Comparison of ENCODE assay signal across 8 cellular contexts in genomic region chr5:140073296-140073695, GRCh38. TPM values are rescaled to one million over a fixed set of nuclear protein-coding genes. Genes with fewer than 3 reads are reported as not detected.
DNase-seq lines count a peak whose midpoint lies in the region; ATAC-seq and TF ChIP-seq lines count a peak whose summit lies in the region.

No MANE protein-coding gene starts in this region.

- peaks cover 22% of the 10 kb centered on the region for H3K27me3 ChIP-seq in CD4-positive, CD25-positive, alpha-beta regulatory T cell (ENCODE audit: control insufficient read depth, insufficient read depth, low read length)
- peaks cover 2% of the 10 kb centered on the region for H3K27me3 ChIP-seq in mammary epithelial cell (ENCODE audit: insufficient read depth, low read length)

- intact Hi-C loops in mammary epithelial cell (cut with micrococcal nuclease), result loop anchor here (1.0 to 5.0 kb wide), 2 partner anchors 84 to 286 kb away; no protein-coding TSS in a partner anchor
- intact Hi-C loops in mucosa of descending colon (cut with DNase I, micrococcal nuclease), result loop anchor here (5.0 kb wide), 2 partner anchors 79 to 84 kb away; no protein-coding TSS in a partner anchor

- no peaks in the 10 kb centered on the region for H3K36me3 ChIP-seq in CD4-positive, CD25-positive, alpha-beta regulatory T cell (ENCODE audit: control insufficient read depth, insufficient read depth, low read length)
- H3K36me3 ChIP-seq in mammary epithelial cell (ENCODE audit: insufficient read depth, low read length), result no peaks in the 10 kb centered on the region
- no peaks in the 10 kb centered on the region for H3K36me3 ChIP-seq in mucosa of descending colon (ENCODE audit: low read depth)

- dilution Hi-C loops in mammary epithelial cell (cut with HindIII; ENCODE audit: low sequenced_read_pairs), result no loop called here

- in situ Hi-C loops in mammary epithelial cell (cut with MboI; ENCODE audit: low sequenced_read_pairs in 2 of 2), result loop anchor here in 1 of 2 donors (5.0 kb wide), 1 partner anchor 84 kb away; no protein-coding TSS in a partner anchor

- no peak overlapping the region for H3K27ac Mint-ChIP-seq in CD4-positive, CD25-positive, alpha-beta regulatory T cell
- no peak overlapping the region for H3K27ac Mint-ChIP-seq in effector memory CD8-positive, alpha-beta T cell

- H3K27ac ChIP-seq in CD4-positive, CD25-positive, alpha-beta regulatory T cell (ENCODE audit: insufficient read depth, low read length, poor library complexity, severe bottlenecking), result no peak overlapping the region
- H3K27ac ChIP-seq in mammary epithelial cell (ENCODE audit: insufficient read depth, low read depth, low read length), result no peak overlapping the region

- DNase-seq in CD4-positive, CD25-positive, alpha-beta regulatory T cell, result peak in 2 of 3 donors; percentile 46 to 57
- DNase-seq in HS-5 (ENCODE audit: low read depth), result peak; percentile 10
- no peak for DNase-seq in mammary epithelial cell
- no peak for DNase-seq in mucosa of descending colon
- DNase-seq in effector memory CD8-positive, alpha-beta T cell, result no peak
- no peak for DNase-seq in HK-2 (ENCODE audit: unreplicated experiment)

- H3K9me3 ChIP-seq in CD4-positive, CD25-positive, alpha-beta regulatory T cell (ENCODE audit: control insufficient read depth in 2 of 2, low read length in 2 of 2), result no peaks in the 10 kb centered on the region
- H3K9me3 ChIP-seq in mammary epithelial cell (replicated peaks; ENCODE audit: insufficient read depth, low read length), result no peaks in the 10 kb centered on the region
- H3K9me3 ChIP-seq in mucosa of descending colon, result no peaks in the 10 kb centered on the region

- CTCF ChIA-PET in mammary epithelial cell (lab: Charles Lee; ENCODE audit: low non-redundant PET), result no interaction called here

- H3K27me3 Mint-ChIP-seq in CD4-positive, CD25-positive, alpha-beta regulatory T cell, result peaks cover 57% of the 10 kb centered on the region
- peaks cover 27 to 28% of the 10 kb centered on the region in 2 donors for H3K27me3 Mint-ChIP-seq in effector memory CD8-positive, alpha-beta T cell

- BruUV-seq in mammary epithelial cell (replicated peaks; lab: Mats Ljungman, UMichigan), result no TSS peak

- H3K79me2 ChIP-seq in mammary epithelial cell (ENCODE audit: insufficient read depth, low read length), result no peaks in the 10 kb centered on the region

- no peaks in the 10 kb centered on the region for H3K36me3 Mint-ChIP-seq in CD4-positive, CD25-positive, alpha-beta regulatory T cell
- no peaks in the 10 kb centered on the region for H3K36me3 Mint-ChIP-seq in effector memory CD8-positive, alpha-beta T cell (ENCODE audit: insufficient read depth)

- TF ChIP-seq CTCF in mammary epithelial cell (conservative IDR thresholded peaks at IDR 0.05 in 1 of 2, IDR thresholded peaks at IDR 0.05 in 1 of 2; ENCODE audit: extremely low read depth in 1 of 2, insufficient read depth in 1 of 2, low read depth in 1 of 2, low read length in 2 of 2) (peak; percentile 50 to 53), mucosa of descending colon (IDR thresholded peaks at IDR 0.05) (peak; percentile 34)

- 23% methylated on average over 4 of the region's 4 CpGs for WGBS in mammary epithelial cell (ENCODE audit: low coverage, missing lambda C conversion rate)

- H3K9ac ChIP-seq in mammary epithelial cell (ENCODE audit: insufficient read depth, low read length), result no peak overlapping the region

- no peak overlapping the region for H3K4me3 Mint-ChIP-seq in CD4-positive, CD25-positive, alpha-beta regulatory T cell
- H3K4me3 Mint-ChIP-seq in effector memory CD8-positive, alpha-beta T cell, result no peak overlapping the region

- no peaks in the 10 kb centered on the region for H4K20me1 ChIP-seq in mammary epithelial cell (ENCODE audit: insufficient read depth, low read length)

- no peaks in the 10 kb centered on the region for H3K9me3 Mint-ChIP-seq in CD4-positive, CD25-positive, alpha-beta regulatory T cell
- no peaks in the 10 kb centered on the region for H3K9me3 Mint-ChIP-seq in effector memory CD8-positive, alpha-beta T cell

- H3K4me1 ChIP-seq in CD4-positive, CD25-positive, alpha-beta regulatory T cell (ENCODE audit: control insufficient read depth, insufficient read depth, low read length, poor library complexity, severe bottlenecking), result no peaks in the 10 kb centered on the region
- H3K4me1 ChIP-seq in mammary epithelial cell (ENCODE audit: insufficient read depth, low read length) (no peaks in the 10 kb centered on the region), mucosa of descending colon (ENCODE audit: low read depth) (no peaks in the 10 kb centered on the region)

- no peak overlapping the region for H3K4me2 ChIP-seq in mammary epithelial cell (ENCODE audit: insufficient read depth, low read depth, low read length)

- ATAC-seq in CD4-positive, CD25-positive, alpha-beta regulatory T cell (ENCODE audit: low read depth in 2 of 2), result no peak
- ATAC-seq in mucosa of descending colon, result no peak
- ATAC-seq in GM21447 (IDR thresholded peaks at IDR 0.05; ENCODE audit: unreplicated experiment), result no peak
- ATAC-seq in HG02588 (IDR thresholded peaks at IDR 0.05; ENCODE audit: unreplicated experiment), result no peak
- ATAC-seq in effector memory CD8-positive, alpha-beta T cell (replicated peaks), result no peak

- no peak overlapping the region for H3K4me3 ChIP-seq in CD4-positive, CD25-positive, alpha-beta regulatory T cell (ENCODE audit: low read depth, low read length)
- H3K4me3 ChIP-seq in mammary epithelial cell (replicated peaks in 1 of 3; ENCODE audit: insufficient read depth in 1 of 3, low read depth in 2 of 3, low read length in 3 of 3) (no peak overlapping the region), mucosa of descending colon (no peak overlapping the region)

- no peak overlapping the region for H2AFZ ChIP-seq in mammary epithelial cell (ENCODE audit: low read depth, low read length)

- H3K4me1 Mint-ChIP-seq in CD4-positive, CD25-positive, alpha-beta regulatory T cell, result peaks cover 0 to 5% (median 0%) of the 10 kb centered on the region in 4 donors
- no peaks in the 10 kb centered on the region for H3K4me1 Mint-ChIP-seq in effector memory CD8-positive, alpha-beta T cell (ENCODE audit: low read depth in 2 of 2)

RNA-seq across cellular contexts. Expression of gene NRG2, which starts 30.2 kb away (rescaled TPM):
- not detected for total RNA-seq in CD4-positive, CD25-positive, alpha-beta regulatory T cell
- polyA plus RNA-seq in CD4-positive, CD25-positive, alpha-beta regulatory T cell, result not detected
- total RNA-seq in mammary epithelial cell (1 to 10 TPM in 1 of 2 donors, under 1 TPM in 1; 0.17 to 3.9 TPM), mucosa of descending colon (1 to 10 TPM in 1 of 3 donors, under 1 TPM in 2; 0.52 to 7.3 (median 0.89) TPM)
- 1.9 TPM for polyA plus RNA-seq in mammary epithelial cell
- 0.21 TPM for polyA minus RNA-seq in mammary epithelial cell

RNA-seq across cellular contexts. Expression of gene PURA, which starts 40.6 kb away (rescaled TPM):
- 7.7 TPM for total RNA-seq in CD4-positive, CD25-positive, alpha-beta regulatory T cell
- polyA plus RNA-seq in CD4-positive, CD25-positive, alpha-beta regulatory T cell, result 1 to 10 TPM; 2.3 to 4.1 (median 3.6) TPM
- total RNA-seq in mammary epithelial cell (10 to 100 TPM; 10.8 to 15.2 TPM), mucosa of descending colon (10 to 100 TPM; 17.3 to 49.4 (median 18.4) TPM)
- 3.3 TPM for polyA plus RNA-seq in mammary epithelial cell
- polyA minus RNA-seq in mammary epithelial cell, result 5.6 TPM

RNA-seq across cellular contexts. Expression of gene IGIP, which starts 52.4 kb away (rescaled TPM):
- total RNA-seq in CD4-positive, CD25-positive, alpha-beta regulatory T cell, result 2.3 TPM
- under 1 TPM in 3 of 4 donors, not detected in 1; 0.06 to 0.33 (median 0.28) TPM for polyA plus RNA-seq in CD4-positive, CD25-positive, alpha-beta regulatory T cell
- total RNA-seq in mammary epithelial cell (1 to 10 TPM; 3.4 to 4.5 TPM), mucosa of descending colon (10 to 100 TPM in 1 of 3 donors, 1 to 10 TPM in 2; 8.1 to 25.1 (median 9.8) TPM)
- 0.62 TPM for polyA plus RNA-seq in mammary epithelial cell
- 4.4 TPM for polyA minus RNA-seq in mammary epithelial cell

Comparison
In these comparisons a context has a peak if more than half of its experiments do, and no peak if none do; other contexts are left out.
1. DNase-seq: peak in CD4-positive, CD25-positive, alpha-beta regulatory T cell (2 of 3) and HS-5 (single experiment); none in mammary epithelial cell (single experiment), mucosa of descending colon (0 of 3), effector memory CD8-positive, alpha-beta T cell (0 of 3) and HK-2 (single experiment).